Comparison of ENCODE assay signal across 16 cellular contexts in the genomic region with DNA sequence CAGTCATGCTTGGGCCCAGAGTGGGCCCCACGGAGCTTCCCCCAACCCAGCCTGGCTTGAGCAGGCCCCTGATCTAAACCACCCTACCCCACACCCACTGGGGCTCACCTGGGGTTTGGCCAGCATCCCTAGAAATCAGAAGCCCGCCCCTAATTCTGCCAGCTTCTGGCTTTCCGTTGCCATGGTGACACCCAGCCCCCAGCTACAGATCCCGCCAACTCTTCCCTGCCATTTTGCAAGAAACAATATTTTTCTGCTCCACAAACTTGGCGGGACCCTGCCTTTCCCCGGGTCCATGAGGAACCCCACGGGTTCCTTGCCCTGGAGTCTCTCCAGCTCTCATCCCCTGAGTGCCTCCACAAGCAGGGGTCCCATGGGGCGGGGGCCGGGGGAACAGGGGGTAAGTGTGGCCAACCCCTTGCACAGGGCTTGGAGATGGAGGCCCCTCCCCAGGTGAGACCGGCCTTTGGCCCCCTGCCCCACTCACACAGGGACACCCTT.
DNase-seq lines count a peak whose midpoint lies in the region; ATAC-seq and TF ChIP-seq lines count a peak whose summit lies in the region.
"Had no signal": no experiment of that assay in that cellular context is flagged by ENCODE, and none has a peak within 500 bp of the region (broad histone marks: within the 10 kb centered on the region; RNA-seq: fewer than 3 reads in every experiment).

No MANE protein-coding gene starts in this region.

- no peaks in the 10 kb centered on the region for H3K36me3 ChIP-seq in upper lobe of left lung
- H3K36me3 ChIP-seq: stomach had no signal

- 95% methylated on average over 10 of the region's 10 CpGs for WGBS in upper lobe of left lung, 2 donors

- peak; percentile 6 for DNase-seq in Right ventricle myocardium inferior (ENCODE audit: missing footprints)
- no peak for DNase-seq in left ventricle myocardium superior
- DNase-seq in coronary artery (ENCODE audit: low spot score): peak; percentile 65
- peak; percentile 10 for DNase-seq in natural killer cell
- DNase-seq in upper lobe of left lung: peak; percentile 13 to 45
- DNase-seq in 8988T: no peak
- no peak for DNase-seq in DMS53 treated with DMSO at 0.1 percent for 48 hours (lab: John Stamatoyannopoulos, UW; ENCODE audit: unreplicated experiment)
- DNase-seq: effector memory CD4-positive, alpha-beta T cell; KBM-7; kidney glomerular epithelial cell; NCI-H1092 treated with DMSO at 0.1 percent for 48 hours had no signal

- H3K9me3 Mint-ChIP-seq in natural killer cell: no peaks in the 10 kb centered on the region
- H3K9me3 Mint-ChIP-seq: activated CD8-positive, alpha-beta T cell treated with anti-CD3 and anti-CD28 coated beads for 36 hours; activated naive CD4-positive, alpha-beta T cell treated with anti-CD3 and anti-CD28 coated beads, Interleukin-2, amount 50 U/mL, for 72 hours had no signal

- no peaks in the 10 kb centered on the region for H3K9me3 ChIP-seq in upper lobe of left lung
- H3K9me3 ChIP-seq: stomach had no signal

- TF ChIP-seq POLR2A in upper lobe of left lung (IDR thresholded peaks at IDR 0.05): no peak

- peaks cover 6 to 12% of the 10 kb centered on the region in 2 donors for H3K27me3 Mint-ChIP-seq in natural killer cell (ENCODE audit: low read depth in 2 of 2)
- H3K27me3 Mint-ChIP-seq: activated CD8-positive, alpha-beta T cell treated with anti-CD3 and anti-CD28 coated beads for 36 hours had no signal

- H3K27me3 ChIP-seq in upper lobe of left lung: no peaks in the 10 kb centered on the region
- H3K27me3 ChIP-seq: hepatocyte had no signal

- no peaks in the 10 kb centered on the region for H3K36me3 Mint-ChIP-seq in natural killer cell
- H3K36me3 Mint-ChIP-seq: activated naive CD4-positive, alpha-beta T cell treated with anti-CD3 and anti-CD28 coated beads, Interleukin-2, amount 50 U/mL, for 72 hours had no signal

- intact Hi-C loops in Right ventricle myocardium inferior (cut with DNase I): no loop called here
- intact Hi-C loops in left ventricle myocardium superior (cut with micrococcal nuclease): no loop called here
- intact Hi-C loops in natural killer cell (cut with micrococcal nuclease): no loop called here

- TF ChIP-seq CTCF in coronary artery (IDR thresholded peaks at IDR 0.05) (no peak), natural killer cell (IDR thresholded peaks at IDR 0.05) (no peak), upper lobe of left lung (IDR thresholded peaks at IDR 0.05) (no peak)

- no peak overlapping the region for H3K4me3 Mint-ChIP-seq in natural killer cell
- H3K4me3 Mint-ChIP-seq: activated CD8-positive, alpha-beta T cell treated with anti-CD3 and anti-CD28 coated beads for 36 hours had no signal

- no peak overlapping the region for H3K27ac Mint-ChIP-seq in natural killer cell
- H3K27ac Mint-ChIP-seq: activated CD8-positive, alpha-beta T cell treated with anti-CD3 and anti-CD28 coated beads for 36 hours had no signal

- no peak for TF ChIP-seq EP300 in upper lobe of left lung (IDR thresholded peaks at IDR 0.05)

- ATAC-seq in Right ventricle myocardium inferior (no peak), left ventricle myocardium superior (no peak), natural killer cell (no peak), upper lobe of left lung (ENCODE audit: low FRiP score in 2 of 2) (no peak)
- ATAC-seq in activated CD4-positive, CD25-positive, alpha-beta regulatory T cell treated with anti-CD3 and anti-CD28 coated beads, Interleukin-2, amount 50 U/mL, for 24 hours: no peak
- ATAC-seq: activated CD8-positive, alpha-beta T cell treated with anti-CD3 and anti-CD28 coated beads for 36 hours; activated naive CD4-positive, alpha-beta T cell treated with anti-CD3 and anti-CD28 coated beads, Interleukin-2, amount 50 U/mL, for 72 hours had no signal

- H3K27ac ChIP-seq in coronary artery (no peak overlapping the region), upper lobe of left lung (no peak overlapping the region)
- H3K27ac ChIP-seq: hepatocyte, stomach had no signal

- H3K4me3 ChIP-seq in coronary artery: no peak overlapping the region
- H3K4me3 ChIP-seq in upper lobe of left lung: no peak overlapping the region
- H3K4me3 ChIP-seq: hepatocyte, stomach had no signal

- H3K4me1 Mint-ChIP-seq in natural killer cell: peaks cover 0 to 6% of the 10 kb centered on the region in 2 donors

- peaks cover 12 to 22% (median 17%) of the 10 kb centered on the region in 4 donors for H3K4me1 ChIP-seq in upper lobe of left lung

Comparison
In these comparisons a context has a peak if more than half of its experiments do, and no peak if none do; other contexts are left out.
1. DNase-seq: peak in Right ventricle myocardium inferior (single experiment), coronary artery (single experiment), natural killer cell (single experiment) and upper lobe of left lung (2 of 2); none in left ventricle myocardium superior (single experiment), 8988T (single experiment) and DMS53 treated with DMSO at 0.1 percent for 48 hours (single experiment).